In genomic region chr10:124266468-124267230, GRCh38 we compare ENCODE assay signal across 29 cellular contexts.
DNase-seq lines count a peak whose midpoint lies in the region; ATAC-seq and TF ChIP-seq lines count a peak whose summit lies in the region.
"Had no signal": no experiment of that assay in that cellular context is flagged by ENCODE, and none has a peak within 500 bp of the region (broad histone marks: within the 10 kb centered on the region; RNA-seq: fewer than 3 reads in every experiment).

No MANE protein-coding gene starts in this region.

- H3K4me3 ChIP-seq in PC-3 (ENCODE audit: low read length) (no peak overlapping the region), osteoblast (ENCODE audit: insufficient read depth, low read length) (no peak overlapping the region), MG63 (no peak overlapping the region)
- H3K4me3 ChIP-seq: esophagus muscularis mucosa, gastroesophageal sphincter, thoracic aorta, vagina had no signal

- H3K4me2 ChIP-seq in PC-3 (ENCODE audit: low read length) (no peak overlapping the region), osteoblast (ENCODE audit: insufficient read depth, low read length) (no peak overlapping the region)

- peaks cover 7 to 13% (median 7%) of the 10 kb centered on the region in 3 donors for H3K27me3 Mint-ChIP-seq in CD14-positive monocyte (ENCODE audit: low read depth in 3 of 3)
- peaks cover 11% of the 10 kb centered on the region for H3K27me3 Mint-ChIP-seq in dendritic cell treated with granulocyte-macrophage colony-stimulating factor and Interleukin-4, amounts not matched to agents 40 ng/mL and 50 ng/mL, for 4 days

- peaks cover 8% of the 10 kb centered on the region; the same call in 1 of the 2 replicates for H3K4me1 ChIP-seq in PC-3 (ENCODE audit: insufficient read depth, low read length)
- H3K4me1 ChIP-seq in osteoblast (ENCODE audit: insufficient read depth, low read length): peaks cover 9% of the 10 kb centered on the region
- H3K4me1 ChIP-seq: vagina had no signal

- H3F3A ChIP-seq in PC-3 (ENCODE audit: low read length, unreplicated experiment): no peaks in the 10 kb centered on the region

- peaks cover 7 to 8% of the 10 kb centered on the region in 2 donors for H3K36me3 Mint-ChIP-seq in CD14-positive monocyte
- H3K36me3 Mint-ChIP-seq in dendritic cell treated with granulocyte-macrophage colony-stimulating factor and Interleukin-4, amounts not matched to agents 40 ng/mL and 50 ng/mL, for 4 days (ENCODE audit: low read depth): no peaks in the 10 kb centered on the region
- H3K36me3 Mint-ChIP-seq: CD4-positive, CD25-positive, alpha-beta regulatory T cell had no signal

- intact Hi-C loops in CD14-positive monocyte (cut with micrococcal nuclease): loop anchor here in 1 of 2 donors (10.0 kb wide), 1 partner anchor 172 kb away; the partner anchor contains the start of gene CHST15
- intact Hi-C loops in PC-3 (cut with micrococcal nuclease): no loop called here
- intact Hi-C loops in dendritic cell treated with granulocyte-macrophage colony-stimulating factor and Interleukin-4, amounts not matched to agents 40 ng/mL and 50 ng/mL, for 4 days (cut with micrococcal nuclease): no loop called here

- peaks cover 46% of the 10 kb centered on the region for H3K4me1 Mint-ChIP-seq in CD14-positive monocyte
- H3K4me1 Mint-ChIP-seq in dendritic cell treated with granulocyte-macrophage colony-stimulating factor and Interleukin-4, amounts not matched to agents 40 ng/mL and 50 ng/mL, for 4 days (ENCODE audit: low read depth): peaks cover 65% of the 10 kb centered on the region
- H3K4me1 Mint-ChIP-seq: CD4-positive, CD25-positive, alpha-beta regulatory T cell had no signal

- peaks cover 2 to 9% (median 4%) of the 10 kb centered on the region in 7 donors for H3K9me3 Mint-ChIP-seq in CD14-positive monocyte
- peaks cover 4% of the 10 kb centered on the region for H3K9me3 Mint-ChIP-seq in dendritic cell treated with granulocyte-macrophage colony-stimulating factor and Interleukin-4, amounts not matched to agents 40 ng/mL and 50 ng/mL, for 4 days
- H3K9me3 Mint-ChIP-seq: activated T-helper 17 cell treated with anti-CD3 and anti-CD28 coated beads, Interleukin-2, amount 50 U/mL, for 72 hours had no signal

- peak overlapping the region in 1 of 2 donors; percentile 48 for H3K4me3 Mint-ChIP-seq in CD14-positive monocyte
- no peak overlapping the region for H3K4me3 Mint-ChIP-seq in dendritic cell treated with granulocyte-macrophage colony-stimulating factor and Interleukin-4, amounts not matched to agents 40 ng/mL and 50 ng/mL, for 4 days
- H3K4me3 Mint-ChIP-seq: activated T-helper 17 cell treated with anti-CD3 and anti-CD28 coated beads, Interleukin-2, amount 50 U/mL, for 72 hours; CD4-positive, CD25-positive, alpha-beta regulatory T cell had no signal

- POLR2A ChIA-PET in PC-3 (lab: Charles Lee; ENCODE audit: unreplicated experiment): no interaction called here

- no peaks in the 10 kb centered on the region for H3K9me3 ChIP-seq in PC-3 (ENCODE audit: low read length)
- peaks cover under 1% of the 10 kb centered on the region for H3K9me3 ChIP-seq in osteoblast (ENCODE audit: low read depth, low read length)
- H3K9me3 ChIP-seq in MG63: no peaks in the 10 kb centered on the region
- H3K9me3 ChIP-seq: esophagus muscularis mucosa, thoracic aorta, vagina had no signal

- H2AFZ ChIP-seq in PC-3 (ENCODE audit: low read length): no peak overlapping the region
- no peak overlapping the region for H2AFZ ChIP-seq in osteoblast (ENCODE audit: low read length)

- H3K9me2 ChIP-seq in PC-3 (replicated peaks; ENCODE audit: low read length): no peaks in the 10 kb centered on the region

- H3K36me3 ChIP-seq in PC-3 (ENCODE audit: low read depth, low read length) (no peaks in the 10 kb centered on the region), osteoblast (ENCODE audit: insufficient read depth, low read length) (no peaks in the 10 kb centered on the region), MG63 (no peaks in the 10 kb centered on the region)
- H3K36me3 ChIP-seq: esophagus muscularis mucosa, gastroesophageal sphincter, thoracic aorta, vagina had no signal

- TF ChIP-seq CTCF in CD14-positive monocyte (IDR thresholded peaks at IDR 0.05) (no peak), PC-3 (conservative IDR thresholded peaks at IDR 0.05; ENCODE audit: low read depth, low read length) (no peak), osteoblast (IDR thresholded peaks at IDR 0.05; ENCODE audit: extremely low read depth, low read depth, low read length) (no peak)

- 0 out of 2 replicates have a peak, but pooled peaks cover 8% of the 10 kb centered on the region for H3K27me3 ChIP-seq in PC-3 (ENCODE audit: low read length)
- peaks cover 3% of the 10 kb centered on the region for H3K27me3 ChIP-seq in osteoblast (ENCODE audit: insufficient read depth, low read length)
- H3K27me3 ChIP-seq in MG63: no peaks in the 10 kb centered on the region
- H3K27me3 ChIP-seq: esophagus muscularis mucosa, gastroesophageal sphincter, vagina had no signal

- ATAC-seq in PC-3 (no peak), HG02759 (IDR thresholded peaks at IDR 0.05; ENCODE audit: unreplicated experiment) (no peak), HG03342 (IDR thresholded peaks at IDR 0.05; ENCODE audit: unreplicated experiment) (no peak), GM18498 (IDR thresholded peaks at IDR 0.05; ENCODE audit: unreplicated experiment) (no peak)
- ATAC-seq: activated naive CD4-positive, alpha-beta T cell treated with anti-CD3 and anti-CD28 coated beads, Interleukin-2, amount 50 U/mL, for 72 hours; activated T-helper 17 cell treated with anti-CD3 and anti-CD28 coated beads, Interleukin-2, amount 50 U/mL, for 72 hours; gastroesophageal sphincter; HCT116; sciatic nerve; SK-N-SH treated with all-trans-retinoic acid at 6 μM for 48 hours; stimulated activated naive CD8-positive, alpha-beta T cell treated with anti-CD3 and anti-CD28 coated beads, Interleukin-15, Interleukin-2, amounts not matched to agents 100 U/mL and 50 U/mL, for 24 hours had no signal

- H3K79me2 ChIP-seq in PC-3 (ENCODE audit: low read length) (no peaks in the 10 kb centered on the region), osteoblast (ENCODE audit: insufficient read depth, low read length) (no peaks in the 10 kb centered on the region)

- CTCF ChIA-PET in PC-3 (lab: Charles Lee): no interaction called here

- no peak overlapping the region for H3K9ac ChIP-seq in PC-3 (ENCODE audit: low read length)

- H4K20me1 ChIP-seq in PC-3 (ENCODE audit: low read length) (no peaks in the 10 kb centered on the region), osteoblast (ENCODE audit: insufficient read depth, low read length) (no peaks in the 10 kb centered on the region)

- BruUV-seq in PC-3 (replicated peaks; lab: Mats Ljungman, UMichigan): no TSS peak

- DNase-seq in CD14-positive monocyte (ENCODE audit: low spot score) (no peak), PC-3 (peak; percentile 51), osteoblast (ENCODE audit: insufficient read length, low spot score, missing footprints) (peak; percentile 95), MG63 (no peak)
- DNase-seq: activated CD4-positive, alpha-beta T cell treated with anti-CD3 and anti-CD28 coated beads, Interleukin-2, amount 50 U/mL, for 1 hour; CD4-positive, CD25-positive, alpha-beta regulatory T cell; effector memory CD4-positive, alpha-beta T cell; hippocampal formation; MV-4-11; NCI-H146; NCI-H2171; NCI-H524 treated with DMSO at 0.1 percent for 48 hours; RPMI8226; stimulated activated CD4-positive, alpha-beta T cell treated with anti-CD3 and anti-CD28 coated beads, Interleukin-15, amount 100 ng/mL, for 24 hours; stimulated activated naive CD8-positive, alpha-beta T cell treated with anti-CD3 and anti-CD28 coated beads, Interleukin-15, Interleukin-2, amounts not matched to agents 100 U/mL and 50 U/mL, for 24 hours; T1000 had no signal

- no peak overlapping the region for H3K27ac ChIP-seq in PC-3 (ENCODE audit: low read length)
- no peak overlapping the region for H3K27ac ChIP-seq in osteoblast (ENCODE audit: low read depth, low read length)
- H3K27ac ChIP-seq: esophagus muscularis mucosa, gastroesophageal sphincter, thoracic aorta, vagina had no signal

- H3K27ac Mint-ChIP-seq in CD14-positive monocyte: peak overlapping the region; percentile 58 to 91 (median 76)
- peak overlapping the region; percentile 63 for H3K27ac Mint-ChIP-seq in dendritic cell treated with granulocyte-macrophage colony-stimulating factor and Interleukin-4, amounts not matched to agents 40 ng/mL and 50 ng/mL, for 4 days
- H3K27ac Mint-ChIP-seq: activated T-helper 17 cell treated with anti-CD3 and anti-CD28 coated beads, Interleukin-2, amount 50 U/mL, for 72 hours; CD4-positive, CD25-positive, alpha-beta regulatory T cell had no signal

Comparison
In these comparisons a context has a peak if more than half of its experiments do, and no peak if none do; other contexts are left out.
1. DNase-seq: peak in PC-3 (single experiment) and osteoblast (single experiment); none in CD14-positive monocyte (single experiment) and MG63 (single experiment).